8 cellular contexts compared by ENCODE assay signal in genomic region chr16:4183258-4184037, GRCh38. TPM values are rescaled to one million over a fixed set of nuclear protein-coding genes. Genes with fewer than 3 reads are reported as not detected.
A peak's percentile ranks its signal among the peaks of the same experiment; 100 is the strongest.
DNase-seq lines count a peak whose midpoint lies in the region; ATAC-seq lines count a peak whose summit lies in the region.

No MANE protein-coding gene starts in this region.

- H3K9me3 Mint-ChIP-seq in activated T-cell treated with anti-CD3 and anti-CD28 coated beads, Interleukin-2, amount 50 U/mL, for 24 hours, result no peaks in the 10 kb centered on the region

- no peaks in the 10 kb centered on the region for H3K36me3 Mint-ChIP-seq in activated T-cell treated with anti-CD3 and anti-CD28 coated beads, Interleukin-2, amount 50 U/mL, for 24 hours (ENCODE audit: low read depth)

- DNase-seq in D341Med (ENCODE audit: low spot score) (peak; percentile 100), OCI-M1 (lab: John Stamatoyannopoulos, UW) (peak; percentile 97)
- peak; percentile 96 for DNase-seq in activated T-cell treated with anti-CD3 and anti-CD28 coated beads, Interleukin-2, amount 50 U/mL, for 24 hours
- peak; percentile 96 for DNase-seq in stimulated activated CD8-positive, alpha-beta memory T cell treated with anti-CD3 and anti-CD28 coated beads, Interleukin-4, amount 100 ng/mL, for 48 hours

- H3K27me3 Mint-ChIP-seq in activated T-cell treated with anti-CD3 and anti-CD28 coated beads, Interleukin-2, amount 50 U/mL, for 24 hours, result peaks cover 5% of the 10 kb centered on the region

- H3K27ac ChIP-seq in HUES64 (ENCODE audit: low read depth, low read length) (peak overlapping the region; percentile 99), esophagus (ENCODE audit: low read depth in 2 of 2, low read length in 1 of 2) (peak overlapping the region; percentile 99)

- no peaks in the 10 kb centered on the region for H3K36me3 ChIP-seq in HUES64 (ENCODE audit: insufficient read depth, low read length)
- H3K36me3 ChIP-seq in esophagus (ENCODE audit: control insufficient read depth in 2 of 2, insufficient read depth in 2 of 2, low read length in 1 of 2), result no peaks in the 10 kb centered on the region
- no peaks in the 10 kb centered on the region for H3K36me3 ChIP-seq in mucosa of stomach (ENCODE audit: control insufficient read depth, insufficient read depth, low read length)

- peak overlapping the region; percentile 87 for H3K27ac Mint-ChIP-seq in activated T-cell treated with anti-CD3 and anti-CD28 coated beads, Interleukin-2, amount 50 U/mL, for 24 hours

- H3K4me3 ChIP-seq in HUES64 (ENCODE audit: low read length) (peak overlapping the region; percentile 97), esophagus (ENCODE audit: low read depth in 1 of 2, low read length in 2 of 2) (peak overlapping the region; percentile 63 to 67), mucosa of stomach (ENCODE audit: low read length) (peak overlapping the region; percentile 71)

- peaks cover 5% of the 10 kb centered on the region; the same call in 1 of the 2 replicates for H3K27me3 ChIP-seq in HUES64 (ENCODE audit: insufficient read depth, low read length)
- no peaks in the 10 kb centered on the region for H3K27me3 ChIP-seq in esophagus (ENCODE audit: control insufficient read depth in 1 of 2, insufficient read depth in 2 of 2, low read length in 2 of 2)
- peaks cover 2% of the 10 kb centered on the region for H3K27me3 ChIP-seq in mucosa of stomach (ENCODE audit: control insufficient read depth, insufficient read depth, low read length)

- H3K4me1 ChIP-seq in HUES64 (ENCODE audit: insufficient read depth, low read length) (no peaks in the 10 kb centered on the region), esophagus (ENCODE audit: control insufficient read depth in 2 of 2, insufficient read depth in 2 of 2, low read length in 1 of 2) (peaks cover 4 to 8% of the 10 kb centered on the region in 2 donors), mucosa of stomach (ENCODE audit: control insufficient read depth, insufficient read depth, low read length) (peaks cover 10% of the 10 kb centered on the region)

- H3K4me1 Mint-ChIP-seq in activated T-cell treated with anti-CD3 and anti-CD28 coated beads, Interleukin-2, amount 50 U/mL, for 24 hours (ENCODE audit: low read depth), result peaks cover 10% of the 10 kb centered on the region

- WGBS in HUES64, result under 1% methylated on average over 84 of the region's 84 CpGs
- WGBS in esophagus, 2 donors, result 1% methylated on average over 83 to 84 of the region's 84 CpGs

- H3K9ac ChIP-seq in HUES64 (ENCODE audit: low read depth, low read length), result peak overlapping the region; percentile 98
- H3K9ac ChIP-seq in mucosa of stomach (ENCODE audit: low read length), result peak overlapping the region; percentile 89

- H3K9me3 ChIP-seq in HUES64 (ENCODE audit: insufficient read depth, low read depth, low read length), result no peaks in the 10 kb centered on the region
- no peaks in the 10 kb centered on the region for H3K9me3 ChIP-seq in esophagus (ENCODE audit: control insufficient read depth in 2 of 2, insufficient read depth in 1 of 2, low read depth in 1 of 2, low read length in 1 of 2)
- no peaks in the 10 kb centered on the region for H3K9me3 ChIP-seq in mucosa of stomach (ENCODE audit: control insufficient read depth, low read length)

- H3K4me3 Mint-ChIP-seq in activated T-cell treated with anti-CD3 and anti-CD28 coated beads, Interleukin-2, amount 50 U/mL, for 24 hours, result peak overlapping the region; percentile 80

- ATAC-seq in GM21447 (IDR thresholded peaks at IDR 0.05; ENCODE audit: unreplicated experiment), result peak; percentile 72

RNA-seq across cellular contexts. Expression of gene SRL, which starts 58.4 kb away (rescaled TPM):
- polyA plus RNA-seq in HUES64 (2013, experiment 1 of 2), result not detected
- polyA plus RNA-seq in HUES64 (2013, experiment 2 of 2), result 0.32 TPM
- under 1 TPM; 0.16 to 0.22 TPM for polyA plus RNA-seq in esophagus

Comparison
In these comparisons a context has a peak if more than half of its experiments do, and no peak if none do; other contexts are left out.
1. Peak in every context shown above with its lines: DNase-seq, ATAC-seq, H3K4me3 ChIP-seq and H3K27ac ChIP-seq.